8 cellular contexts compared by ENCODE assay signal in genomic region chr19:39400997-39401548, GRCh38. TPM values are rescaled to one million over a fixed set of nuclear protein-coding genes. Genes with fewer than 3 reads are reported as not detected.
DNase-seq lines count a peak whose midpoint lies in the region; ATAC-seq, FAIRE-seq and TF ChIP-seq lines count a peak whose summit lies in the region.

No MANE protein-coding gene starts in this region.

- 62 to 64% methylated on average over 6 of the region's 6 CpGs for WGBS in pancreas, 2 donors

- H3K27me3 ChIP-seq in DND-41 (ENCODE audit: insufficient read depth, low read length, poor library complexity): no peaks in the 10 kb centered on the region
- no peaks in the 10 kb centered on the region; the same call in 1 of the 2 replicates for H3K27me3 ChIP-seq in Karpas-422 (ENCODE audit: low read length)
- no peaks in the 10 kb centered on the region for H3K27me3 ChIP-seq in dorsolateral prefrontal cortex
- no peaks in the 10 kb centered on the region for H3K27me3 ChIP-seq in pancreas

- FAIRE-seq in pancreas (lab: Jason Lieb, UNC): no peak

- H3K36me3 ChIP-seq in DND-41 (ENCODE audit: insufficient read depth, low read length): peaks cover 13% of the 10 kb centered on the region
- no peaks in the 10 kb centered on the region for H3K36me3 ChIP-seq in Karpas-422 (ENCODE audit: insufficient read depth, low read length)
- no peaks in the 10 kb centered on the region for H3K36me3 ChIP-seq in pancreas

- H3K27ac ChIP-seq in DND-41 (ENCODE audit: low read length) (0 out of 2 replicates have a peak overlapping the region, but pooled peaks have one; percentile 11), Karpas-422 (ENCODE audit: low read length) (peak overlapping the region; percentile 7; the same call in 1 of the 2 replicates), dorsolateral prefrontal cortex (peak overlapping the region in 57 of 59 donors; percentile 68 to 98 (median 93)), pancreas (peak overlapping the region in 3 of 4 donors; percentile 89 to 95 (median 92))

- TF ChIP-seq CTCF in DND-41 (IDR thresholded peaks at IDR 0.05; ENCODE audit: borderline replicate concordance, extremely low read depth, low read length, poor library complexity, severe bottlenecking) (no peak), dorsolateral prefrontal cortex (IDR thresholded peaks at IDR 0.05 in 54 of 56, conservative IDR thresholded peaks at IDR 0.05 in 2 of 56; ENCODE audit: low read depth in 1 of 56, partially characterized antibody in 56 of 56) (no peak), pancreas (IDR thresholded peaks at IDR 0.05) (no peak)

- H3K79me2 ChIP-seq in DND-41 (ENCODE audit: insufficient read depth, low read length) (no peaks in the 10 kb centered on the region), Karpas-422 (ENCODE audit: low read length) (no peaks in the 10 kb centered on the region)

- 0 out of 2 replicates have a peak, but pooled peaks cover 5% of the 10 kb centered on the region for H4K20me1 ChIP-seq in DND-41 (ENCODE audit: insufficient read depth, low read length)
- no peaks in the 10 kb centered on the region for H4K20me1 ChIP-seq in Karpas-422 (ENCODE audit: insufficient read depth, low read depth, low read length)

- DNase-seq in DND-41 (no peak), Karpas-422 (peak; percentile 59), dorsolateral prefrontal cortex (no peak), pancreas (no peak), DMS79 (lab: John Stamatoyannopoulos, UW) (no peak), NCI-H510A (lab: John Stamatoyannopoulos, UW) (no peak)
- DNase-seq in activated effector memory CD4-positive, alpha-beta T cell treated with anti-CD3 and anti-CD28 coated beads, Interleukin-2, amount 50 U/mL, for 16 hours: no peak

- H2AFZ ChIP-seq in DND-41 (ENCODE audit: low read depth, low read length) (no peak overlapping the region), Karpas-422 (ENCODE audit: low read length) (no peak overlapping the region)

- intact Hi-C loops in dorsolateral prefrontal cortex (cut with DNase I): no loop called here
- intact Hi-C loops in pancreas (cut with DNase I): no loop called here

- H3K4me2 ChIP-seq in DND-41 (ENCODE audit: insufficient read depth, low read length) (no peak overlapping the region), Karpas-422 (ENCODE audit: low read depth, low read length, poor library complexity, severe bottlenecking) (peak overlapping the region; percentile 74)

- H3K9ac ChIP-seq in DND-41 (ENCODE audit: low read depth, low read length): no peak overlapping the region
- H3K9ac ChIP-seq in Karpas-422 (ENCODE audit: low read length): peak overlapping the region; percentile 67

- no peaks in the 10 kb centered on the region for H3K9me3 ChIP-seq in DND-41 (ENCODE audit: insufficient read depth, low read length, severe bottlenecking)
- no peaks in the 10 kb centered on the region for H3K9me3 ChIP-seq in Karpas-422 (ENCODE audit: low read length)
- H3K9me3 ChIP-seq in pancreas: no peaks in the 10 kb centered on the region

- ATAC-seq in DND-41 (ENCODE audit: insufficient read depth, low read depth) (no peak), pancreas (no peak), GM21786 (IDR thresholded peaks at IDR 0.05; ENCODE audit: unreplicated experiment) (no peak)

- peaks cover 43% of the 10 kb centered on the region for H3K4me1 ChIP-seq in DND-41 (ENCODE audit: insufficient read depth, low read length)
- H3K4me1 ChIP-seq in Karpas-422 (ENCODE audit: low read length): peaks cover 54% of the 10 kb centered on the region
- H3K4me1 ChIP-seq in pancreas: peaks cover 6 to 29% (median 15%) of the 10 kb centered on the region in 3 donors

- H3K4me3 ChIP-seq in DND-41 (ENCODE audit: low read depth in 1 of 2, low read length in 2 of 2): no peak overlapping the region
- H3K4me3 ChIP-seq in Karpas-422 (ENCODE audit: low read length): no peak overlapping the region; the same call in 1 of the 2 replicates
- H3K4me3 ChIP-seq in dorsolateral prefrontal cortex: peak overlapping the region in 1 of 59 donors; percentile 4
- H3K4me3 ChIP-seq in pancreas: no peak overlapping the region

- no peaks in the 10 kb centered on the region for H3K9me2 ChIP-seq in Karpas-422 (replicated peaks; ENCODE audit: insufficient read depth, low read length)

RNA-seq across cellular contexts. Expression of gene ZFP36, which starts 5.6 kb away (rescaled TPM):
- 10.3 and 16.3 TPM in 2 replicates for total RNA-seq in Karpas-422 (2014; rRNA removed; shearing (Covaris generic); ENCODE audit: low replicate concordance)
- 100 to 1,000 TPM in 17 of 120 experiments, 10 to 100 TPM in 99, 1 to 10 TPM in 4; 7.0 to 246 (median 38.2) TPM for total RNA-seq in dorsolateral prefrontal cortex
- total RNA-seq in pancreas: 10 to 100 TPM; 20.2 to 45.6 (median 31.9) TPM
- 100 to 1,000 TPM; 104 to 151 TPM for polyA plus RNA-seq in pancreas

RNA-seq across cellular contexts. Expression of gene MED29, which starts 9.9 kb away (rescaled TPM):
- total RNA-seq in Karpas-422 (2014; rRNA removed; shearing (Covaris generic); ENCODE audit: low replicate concordance): 18.1 and 18.6 TPM in 2 replicates
- total RNA-seq in dorsolateral prefrontal cortex: 10 to 100 TPM; 41.8 to 99.7 (median 69.9) TPM
- 10 to 100 TPM; 15.2 to 23.9 (median 17.5) TPM for total RNA-seq in pancreas
- 10 to 100 TPM; 13.2 to 21.0 TPM for polyA plus RNA-seq in pancreas

RNA-seq across cellular contexts. Expression of gene PAF1, which starts 10.2 kb away (rescaled TPM):
- total RNA-seq in Karpas-422 (2014; rRNA removed; shearing (Covaris generic); ENCODE audit: low replicate concordance): 25.3 and 26.7 TPM in 2 replicates
- total RNA-seq in dorsolateral prefrontal cortex: 10 to 100 TPM; 33.5 to 65.7 (median 46.2) TPM
- total RNA-seq in pancreas: 10 to 100 TPM; 11.3 to 17.7 (median 14.6) TPM
- polyA plus RNA-seq in pancreas: 10 to 100 TPM; 28.1 to 41.1 TPM

RNA-seq across cellular contexts. Expression of gene PLEKHG2, which starts 11.4 kb away (rescaled TPM):
- total RNA-seq in Karpas-422 (2014; rRNA removed; shearing (Covaris generic); ENCODE audit: low replicate concordance): 19.0 and 22.2 TPM in 2 replicates
- total RNA-seq in dorsolateral prefrontal cortex (10 to 100 TPM in 50 of 120 experiments, 1 to 10 TPM in 70; 2.1 to 25.5 (median 9.2) TPM), pancreas (10 to 100 TPM in 1 of 6 donors, 1 to 10 TPM in 5; 3.1 to 15.0 (median 7.8) TPM)
- 10 to 100 TPM in 1 of 2 donors, 1 to 10 TPM in 1; 6.8 to 12.8 TPM for polyA plus RNA-seq in pancreas

RNA-seq across cellular contexts. Expression of gene RPS16, which starts 34.7 kb away (rescaled TPM):
- total RNA-seq in Karpas-422 (2014; rRNA removed; shearing (Covaris generic); ENCODE audit: low replicate concordance): 378 and 758 TPM in 2 replicates
- total RNA-seq in dorsolateral prefrontal cortex (100 to 1,000 TPM; 365 to 780 (median 506) TPM), pancreas (1,000 to 10,000 TPM in 5 of 6 donors, 100 to 1,000 TPM in 1; 920 to 1,759 (median 1,167) TPM)
- 1,000 to 10,000 TPM; 1,276 to 1,384 TPM for polyA plus RNA-seq in pancreas

Comparison
In these comparisons a context has a peak if more than half of its experiments do, and no peak if none do; other contexts are left out.
1. H3K27ac ChIP-seq: peak in every context shown above with its lines; median percentile 93 in dorsolateral prefrontal cortex; 92 in pancreas; 11 in DND-41; 7 in Karpas-422.